Comparison of ENCODE assay signal across 8 cellular contexts in the genomic region with DNA sequence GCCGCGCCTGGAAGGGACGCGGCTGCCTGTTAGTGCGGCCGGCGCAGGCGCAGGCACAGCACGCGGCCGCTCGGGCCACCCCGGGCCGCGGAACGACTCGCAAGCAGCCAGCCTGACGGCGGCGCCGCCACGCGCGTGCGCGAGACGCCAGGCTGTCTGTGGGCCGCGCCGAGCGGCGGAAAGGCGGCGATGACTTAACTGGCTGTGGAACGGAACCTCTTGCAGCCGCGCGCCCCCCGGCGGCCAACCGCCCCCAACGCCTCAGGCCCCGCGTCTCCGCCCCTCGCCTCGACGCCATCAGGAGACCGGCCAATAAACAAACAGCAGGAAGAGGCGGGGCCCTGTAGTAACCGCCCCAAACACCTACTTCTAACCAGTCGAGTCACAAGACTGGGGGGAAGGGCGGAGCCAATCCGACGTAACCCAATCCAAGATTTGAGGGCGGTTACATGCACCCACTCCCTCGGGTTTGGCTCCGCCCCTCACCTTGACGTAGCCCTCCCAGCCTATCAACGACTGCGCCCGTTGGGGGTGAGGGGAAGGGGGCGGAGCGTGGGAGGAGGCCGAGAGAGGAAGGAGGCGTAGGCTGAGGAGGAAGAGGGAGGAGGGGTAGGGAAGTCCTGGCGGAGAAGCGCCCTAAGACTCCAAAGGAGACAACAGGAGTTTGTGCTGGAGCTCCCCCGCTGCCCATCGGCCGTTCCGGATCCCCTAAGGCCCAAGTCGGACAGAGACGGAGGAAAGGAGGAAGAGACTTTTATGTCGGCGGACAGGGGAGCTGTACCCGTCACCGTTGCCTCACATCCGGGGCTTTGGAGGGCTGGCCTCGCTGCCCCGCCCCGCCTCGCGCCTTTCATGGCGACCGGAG. TPM values are rescaled to one million over a fixed set of nuclear protein-coding genes. Genes with fewer than 3 reads are reported as not detected.
DNase-seq lines count a peak whose midpoint lies in the region; ATAC-seq lines count a peak whose summit lies in the region.

TSS of gene FBRS (plus strand) at position 566 of the 865 bp plus-strand sequence. CDS start 1,088 bp downstream, outside the sequence.

- DNase-seq in NCI-H69 (lab: John Stamatoyannopoulos, UW): peak; percentile 100
- DNase-seq in activated CD4-positive, alpha-beta T cell treated with anti-CD3 and anti-CD28 coated beads, Interleukin-2, amount 50 U/mL, for 1 hour: peak; percentile 100
- peak; percentile 100 for DNase-seq in dedifferentiated amniotic fluid mesenchymal stem cell (ENCODE audit: extremely low spot score)
- peak; percentile 100 for DNase-seq in left lobe of liver (ENCODE audit: low spot score)
- peak; percentile 99 for DNase-seq in stimulated activated CD4-positive, alpha-beta T cell treated with anti-CD3 and anti-CD28 coated beads, Interleukin-2, amount 100 ng/mL, for 48 hours

- peaks cover 29 to 62% (median 40%) of the 10 kb centered on the region in 10 experiments for H3K4me1 ChIP-seq in BLaER1 treated with 17β-estradiol and CSF1 and Interleukin-3, amounts not matched to agents 10 nM and 100 nM

- peaks cover 41 to 65% (median 60%) of the 10 kb centered on the region in 11 experiments for H3K36me3 ChIP-seq in BLaER1 treated with 17β-estradiol and CSF1 and Interleukin-3, amounts not matched to agents 10 nM and 100 nM

- H3K9me3 ChIP-seq in BLaER1 treated with 17β-estradiol and CSF1 and Interleukin-3, amounts not matched to agents 10 nM and 100 nM (replicated peaks in 1 of 11): no peaks in the 10 kb centered on the region

- peaks cover 23 to 40% (median 33%) of the 10 kb centered on the region in 11 experiments for H4K20me1 ChIP-seq in BLaER1 treated with 17β-estradiol and CSF1 and Interleukin-3, amounts not matched to agents 10 nM and 100 nM

- H3K4me2 ChIP-seq in BLaER1 treated with 17β-estradiol and CSF1 and Interleukin-3, amounts not matched to agents 10 nM and 100 nM: peak within 1 kb of the TSS; percentile 89 to 100 (median 97)

- H3K9ac ChIP-seq in BLaER1 treated with 17β-estradiol and CSF1 and Interleukin-3, amounts not matched to agents 10 nM and 100 nM: peak within 1 kb of the TSS; percentile 92 to 100 (median 97)

- H3K4me3 ChIP-seq in BLaER1 treated with 17β-estradiol and CSF1 and Interleukin-3, amounts not matched to agents 10 nM and 100 nM: peak within 1 kb of the TSS; percentile 79 to 100 (median 96)

- no peaks in the 10 kb centered on the region for H3K27me3 ChIP-seq in BLaER1 treated with 17β-estradiol and CSF1 and Interleukin-3, amounts not matched to agents 10 nM and 100 nM

- peak within 1 kb of the TSS; percentile 94 to 100 (median 98) for H3K27ac ChIP-seq in BLaER1 treated with 17β-estradiol and CSF1 and Interleukin-3, amounts not matched to agents 10 nM and 100 nM

- ATAC-seq in GM19324 (IDR thresholded peaks at IDR 0.05; ENCODE audit: low FRiP score, unreplicated experiment) (peak; percentile 79), HG03520 (IDR thresholded peaks at IDR 0.05; ENCODE audit: unreplicated experiment) (peak; percentile 64), left lobe of liver (peak; percentile 81)

RNA-seq across cellular contexts. Expression of gene FBRS, which starts in this region (rescaled TPM):
- 22.7 TPM for total RNA-seq in left lobe of liver

Comparison
In these comparisons a context has a peak if more than half of its experiments do, and no peak if none do; other contexts are left out.
1. Peak in every context shown above with its lines: DNase-seq, ATAC-seq, H3K4me3 ChIP-seq and H3K27ac ChIP-seq.